7 cellular contexts compared by ENCODE assay signal in the genomic region with DNA sequence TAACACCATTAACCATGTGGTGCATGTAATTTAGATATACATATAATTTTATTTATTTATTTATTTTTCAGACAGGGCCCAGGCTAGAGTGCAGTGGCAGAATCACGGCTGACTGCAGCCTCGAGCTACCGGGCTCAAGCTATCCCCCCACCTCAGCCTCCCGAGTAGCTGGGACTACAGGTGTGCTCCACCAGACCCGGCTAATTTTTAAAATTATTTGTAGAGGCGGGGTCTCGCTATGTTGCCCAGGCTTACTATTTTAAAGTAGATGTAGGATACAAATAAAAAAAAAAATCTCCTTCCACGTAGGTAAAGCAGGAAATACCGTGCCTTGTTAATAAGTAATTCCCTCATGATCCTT. TPM values are rescaled to one million over a fixed set of nuclear protein-coding genes. Genes with fewer than 3 reads are reported as not detected.
DNase-seq lines count a peak whose midpoint lies in the region; ATAC-seq and TF ChIP-seq lines count a peak whose summit lies in the region.

No MANE protein-coding gene starts in this region.

- WGBS in HUES64 = 74% methylated on average over 6 of the region's 9 CpGs
- WGBS in stomach, 5 donors = 49 to 57% (median 52%) methylated on average over 9 of the region's 9 CpGs

- TF ChIP-seq CTCF in kidney epithelial cell (IDR thresholded peaks at IDR 0.05; ENCODE audit: insufficient read depth, low read length, poor library complexity, severe bottlenecking) (no peak), stomach (IDR thresholded peaks at IDR 0.05) (no peak), GM10266 (IDR thresholded peaks at IDR 0.05; ENCODE audit: control insufficient read depth, insufficient read depth, low read depth, missing control alignments) (no peak)

- no peak for TF ChIP-seq EP300 in stomach (IDR thresholded peaks at IDR 0.05)

- H3K36me3 Mint-ChIP-seq in activated naive CD4-positive, alpha-beta T cell treated with anti-CD3 and anti-CD28 coated beads, Interleukin-2, amount 50 U/mL, for 72 hours = no peaks in the 10 kb centered on the region

- H3K9me3 ChIP-seq in HUES64 (ENCODE audit: insufficient read depth, low read depth, low read length) = no peaks in the 10 kb centered on the region
- no peaks in the 10 kb centered on the region for H3K9me3 ChIP-seq in stomach

- peak overlapping the region; percentile 99; the same call in 1 of the 2 replicates for H3K9ac ChIP-seq in HUES64 (ENCODE audit: low read depth, low read length)

- DNase-seq in activated naive CD4-positive, alpha-beta T cell treated with anti-CD3 and anti-CD28 coated beads, Interleukin-2, amount 50 U/mL, for 72 hours (ENCODE audit: low spot score in 2 of 2) = no peak
- DNase-seq in kidney epithelial cell (ENCODE audit: low read depth) (no peak), stomach (no peak), GM10266 (ENCODE audit: extremely low spot score) (no peak), ureter (ENCODE audit: low spot score) (no peak)

- peak overlapping the region; percentile 96 for H3K4me3 ChIP-seq in HUES64 (ENCODE audit: low read length)
- H3K4me3 ChIP-seq in kidney epithelial cell (ENCODE audit: low read depth, low read length) = peak overlapping the region; percentile 13
- H3K4me3 ChIP-seq in stomach = peak overlapping the region; percentile 59 to 92 (median 73)

- no peak for ATAC-seq in activated naive CD4-positive, alpha-beta T cell treated with anti-CD3 and anti-CD28 coated beads, Interleukin-2, amount 50 U/mL, for 72 hours
- ATAC-seq in HG02973 (IDR thresholded peaks at IDR 0.05; ENCODE audit: unreplicated experiment) = no peak

- TF ChIP-seq POLR2A in stomach (IDR thresholded peaks at IDR 0.05) = no peak

- H3K36me3 ChIP-seq in HUES64 (ENCODE audit: insufficient read depth, low read length) = no peaks in the 10 kb centered on the region
- H3K36me3 ChIP-seq in kidney epithelial cell (ENCODE audit: control insufficient read depth, insufficient read depth, low read length) = no peaks in the 10 kb centered on the region
- peaks cover 0 to 9% (median 1%) of the 10 kb centered on the region in 4 donors for H3K36me3 ChIP-seq in stomach

- intact Hi-C loops in stomach (cut with DNase I; ENCODE audit: low total_unique reads) = no loop called here

- no peak overlapping the region for H3K27ac ChIP-seq in HUES64 (ENCODE audit: low read depth, low read length)
- H3K27ac ChIP-seq in stomach = peak overlapping the region in 4 of 5 donors; percentile 99 to 100 (median 100)

- H3K27me3 ChIP-seq in HUES64 (ENCODE audit: insufficient read depth, low read length) (no peaks in the 10 kb centered on the region), kidney epithelial cell (ENCODE audit: control insufficient read depth, insufficient read depth, low read length) (no peaks in the 10 kb centered on the region), stomach (no peaks in the 10 kb centered on the region)

- no peaks in the 10 kb centered on the region for H3K9me3 Mint-ChIP-seq in activated naive CD4-positive, alpha-beta T cell treated with anti-CD3 and anti-CD28 coated beads, Interleukin-2, amount 50 U/mL, for 72 hours

- H3K27ac Mint-ChIP-seq in activated naive CD4-positive, alpha-beta T cell treated with anti-CD3 and anti-CD28 coated beads, Interleukin-2, amount 50 U/mL, for 72 hours = peak overlapping the region; percentile 96

- H3K4me1 ChIP-seq in HUES64 (ENCODE audit: insufficient read depth, low read length) (no peaks in the 10 kb centered on the region), stomach (peaks cover 5 to 33% (median 22%) of the 10 kb centered on the region in 4 donors)

RNA-seq across cellular contexts. Expression of a gene that starts 0.4 kb away (rescaled TPM):
- 14.7 TPM for polyA plus RNA-seq in HUES64 (2013, experiment 1 of 2)
- polyA plus RNA-seq in HUES64 (2013, experiment 2 of 2) = 13.8 TPM
- 10 to 100 TPM; 15.7 to 20.4 TPM for total RNA-seq in activated naive CD4-positive, alpha-beta T cell treated with anti-CD3 and anti-CD28 coated beads, Interleukin-2, amount 50 U/mL, for 72 hours
- 20.1 and 22.0 TPM in 2 replicates for total RNA-seq in kidney epithelial cell
- total RNA-seq in stomach = 10 to 100 TPM in 4 of 5 donors, 1 to 10 TPM in 1; 5.8 to 59.4 (median 31.5) TPM
- 10 to 100 TPM; 11.1 to 13.3 (median 11.3) TPM for polyA plus RNA-seq in stomach
- 29.7 TPM for total RNA-seq in ureter

RNA-seq across cellular contexts. Expression of a gene that starts 46.8 kb away (rescaled TPM):
- polyA plus RNA-seq in HUES64 (2013, experiment 1 of 2) = 1.9 TPM
- 2.7 TPM for polyA plus RNA-seq in HUES64 (2013, experiment 2 of 2)
- total RNA-seq in activated naive CD4-positive, alpha-beta T cell treated with anti-CD3 and anti-CD28 coated beads, Interleukin-2, amount 50 U/mL, for 72 hours = 1 to 10 TPM; 1.3 to 1.8 TPM
- total RNA-seq in kidney epithelial cell = 71.8 and 90.2 TPM in 2 replicates
- 10 to 100 TPM; 10.3 to 48.7 (median 36.8) TPM for total RNA-seq in stomach
- 10 to 100 TPM in 1 of 3 donors, 1 to 10 TPM in 2; 7.6 to 14.1 (median 9.9) TPM for polyA plus RNA-seq in stomach
- 61.3 TPM for total RNA-seq in ureter

Comparison
In these comparisons a context has a peak if more than half of its experiments do, and no peak if none do; other contexts are left out.
1. H3K4me3 ChIP-seq: peak in every context shown above with its lines; median percentile 96 in HUES64; 73 in stomach; 13 in kidney epithelial cell.
2. RNA of a gene that starts 46.8 kb away (total RNA-seq): 71.8 to 90.2 TPM in kidney epithelial cell, 61.3 TPM in ureter (single experiment) and 10.3 to 48.7 TPM in stomach; 1.3 to 1.8 TPM in activated naive CD4-positive, alpha-beta T cell treated with anti-CD3 and anti-CD28 coated beads, Interleukin-2, amount 50 U/mL, for 72 hours; every median in the first group is over 4 times any median in the second.